Comparison of ENCODE assay signal across 12 cellular contexts in the genomic region with DNA sequence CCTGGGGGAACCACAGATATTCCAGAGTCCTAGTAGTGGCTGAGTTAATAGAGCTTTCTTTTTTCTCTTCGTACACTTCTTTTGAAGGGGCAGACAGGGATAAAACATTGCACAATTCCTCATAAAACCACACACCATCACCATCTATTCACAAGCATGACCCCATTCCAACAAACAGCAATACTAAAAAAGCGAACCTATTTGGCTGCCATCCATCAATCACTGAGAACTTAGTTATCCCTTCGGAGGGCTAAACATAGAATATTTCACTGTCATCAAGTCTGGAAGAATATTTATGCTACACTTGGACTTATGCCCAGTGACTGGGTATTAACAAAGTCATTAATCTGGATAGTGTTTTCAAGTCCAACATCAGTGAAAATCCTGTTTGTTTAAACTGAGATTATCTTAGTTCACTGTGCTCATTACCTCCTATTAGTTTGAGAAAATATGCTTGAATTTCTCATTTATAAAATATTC.
DNase-seq lines count a peak whose midpoint lies in the region; ATAC-seq and TF ChIP-seq lines count a peak whose summit lies in the region.
"Had no signal": no experiment of that assay in that cellular context is flagged by ENCODE, and none has a peak within 500 bp of the region (broad histone marks: within the 10 kb centered on the region; RNA-seq: fewer than 3 reads in every experiment).

No MANE protein-coding gene starts in this region.

- H3K9me3 ChIP-seq in heart right ventricle (no peaks in the 10 kb centered on the region), thoracic aorta (no peaks in the 10 kb centered on the region)

- ATAC-seq in heart right ventricle, result peak in 6 of 8 donors; percentile 25 to 57 (median 36)
- ATAC-seq in thoracic aorta (ENCODE audit: insufficient number of reproducible peaks, low FRiP score, low read depth), result no peak

- TF ChIP-seq CTCF in heart right ventricle (IDR thresholded peaks at IDR 0.05), result no peak
- no peak for TF ChIP-seq CTCF in thoracic aorta (IDR thresholded peaks at IDR 0.05)

- H3K36me3 ChIP-seq in heart right ventricle (peaks cover 0 to 4% (median 0%) of the 10 kb centered on the region in 9 donors), thoracic aorta (no peaks in the 10 kb centered on the region)

- intact Hi-C loops in heart right ventricle (cut with DNase I), result no loop called here

- DNase-seq in DMS153 treated with DMSO at 0.1 percent for 48 hours (lab: John Stamatoyannopoulos, UW; ENCODE audit: unreplicated experiment) (peak; percentile 0), DMS153 (lab: John Stamatoyannopoulos, UW) (no peak), T1000 (lab: John Stamatoyannopoulos, UW) (peak; percentile 7), heart right ventricle (peak in 1 of 2 donors; percentile 19), thoracic aorta (ENCODE audit: low spot score) (no peak), DMS53 (lab: John Stamatoyannopoulos, UW) (no peak), HUDEP-2 (lab: John Stamatoyannopoulos, UW; ENCODE audit: unreplicated experiment in 76 of 76) (no peak), 8988T (no peak)
- DNase-seq: central memory CD4-positive, alpha-beta T cell; NCI-H187 treated with DMSO at 0.1 percent for 48 hours; stimulated activated CD4-positive, alpha-beta T cell treated with anti-CD3 and anti-CD28 coated beads, Interleukin-4, amount 100 ng/mL, for 24 hours; trophoblast cell had no signal

- H3K27me3 ChIP-seq in heart right ventricle (no peaks in the 10 kb centered on the region), thoracic aorta (replicated peaks; ENCODE audit: insufficient read depth) (no peaks in the 10 kb centered on the region)

- H3K4me3 ChIP-seq in heart right ventricle (peak overlapping the region in 1 of 10 donors; percentile 3), thoracic aorta (no peak overlapping the region)

- peaks cover 0 to 17% (median 6%) of the 10 kb centered on the region in 9 donors for H3K4me1 ChIP-seq in heart right ventricle
- peaks cover 3 to 14% of the 10 kb centered on the region in 2 donors for H3K4me1 ChIP-seq in thoracic aorta (ENCODE audit: control insufficient read depth in 1 of 2, low read depth in 2 of 2)

- 6 to 14% methylated on average over 3 of the region's 3 CpGs for WGBS in heart right ventricle, 2 donors

- H3K27ac ChIP-seq in heart right ventricle, result peak overlapping the region in 5 of 10 donors; percentile 12 to 61 (median 32)
- H3K27ac ChIP-seq in thoracic aorta, result peak overlapping the region; percentile 25 to 59

Comparison
In these comparisons a context has a peak if more than half of its experiments do, and no peak if none do; other contexts are left out.
1. DNase-seq: peak in DMS153 treated with DMSO at 0.1 percent for 48 hours (single experiment) and T1000 (single experiment); none in DMS153 (single experiment), thoracic aorta (single experiment), DMS53 (single experiment), HUDEP-2 (0 of 76) and 8988T (single experiment).